In genomic region chr10:126027707-126028106, GRCh38 we compare ENCODE assay signal across 9 cellular contexts.
"Had no signal": no experiment of that assay in that cellular context is flagged by ENCODE, and none has a peak within 500 bp of the region (broad histone marks: within the 10 kb centered on the region; RNA-seq: fewer than 3 reads in every experiment).

No MANE protein-coding gene starts in this region.

- H3K27ac ChIP-seq: GM23248, HL-60 had no signal

- H3K9me3 ChIP-seq: HAP-1 had no signal

- H3K27ac Mint-ChIP-seq: HFFc6 had no signal

- ATAC-seq: HCT116, K562 had no signal

- H2AFZ ChIP-seq: GM23248 had no signal

- FAIRE-seq: K562 had no signal

- H3K4me3 Mint-ChIP-seq: HFFc6 had no signal

- H3K4me3 ChIP-seq: GM23248, HAP-1, K562 had no signal

- H3K4me1 ChIP-seq: HAP-1 had no signal

- H3K9ac ChIP-seq: GM23248 had no signal

- DNase-seq: GM23248, GOT3, H7, HFFc6, IMR-90 had no signal

- H3K36me3 ChIP-seq: HAP-1 had no signal
